ENCODE assay signal across 31 cellular contexts in genomic region chr4:789571-790465, GRCh38. TPM values are rescaled to one million over a fixed set of nuclear protein-coding genes. Genes with fewer than 3 reads are reported as not detected.
DNase-seq lines count a peak whose midpoint lies in the region; ATAC-seq and TF ChIP-seq lines count a peak whose summit lies in the region.
"Had no signal": no experiment of that assay in that cellular context is flagged by ENCODE, and none has a peak within 500 bp of the region (broad histone marks: within the 10 kb centered on the region; RNA-seq: fewer than 3 reads in every experiment).

No MANE protein-coding gene starts in this region.

- no peaks in the 10 kb centered on the region for H3K9me3 ChIP-seq in endodermal cell (ENCODE audit: control insufficient read depth, low read length)
- H3K9me3 ChIP-seq: left ventricle myocardium inferior, SJSA1 had no signal

- no peaks in the 10 kb centered on the region for H3K9me3 Mint-ChIP-seq in endodermal cell
- H3K9me3 Mint-ChIP-seq in memory B cell, result no peaks in the 10 kb centered on the region
- H3K9me3 Mint-ChIP-seq: activated naive CD8-positive, alpha-beta T cell treated with anti-CD3 and anti-CD28 coated beads, Interleukin-2, amount 10 ng/mL, durations not matched to agents 7 days and 5 days; activated T-cell treated with anti-CD3 and anti-CD28 coated beads, Interleukin-2, amount 50 U/mL, for 4 hours; natural killer cell; T-helper 1 cell treated with Interleukin-12 subunit alpha and Interleukin-12 subunit beta and Interleukin-4 antibody, amounts not matched to agents 30 μg/mL and 1 μg/mL, for 36 hours had no signal

- no peaks in the 10 kb centered on the region for H3K36me3 Mint-ChIP-seq in endodermal cell (ENCODE audit: low read depth)
- H3K36me3 Mint-ChIP-seq in memory B cell, result no peaks in the 10 kb centered on the region
- H3K36me3 Mint-ChIP-seq: activated naive CD8-positive, alpha-beta T cell treated with anti-CD3 and anti-CD28 coated beads, Interleukin-2, amount 10 ng/mL, durations not matched to agents 7 days and 5 days; CD4-positive, alpha-beta memory T cell; natural killer cell had no signal

- ATAC-seq in left ventricle myocardium superior (no peak), Right ventricle myocardium superior (ENCODE audit: poor library complexity) (no peak), memory B cell (ENCODE audit: low read depth) (no peak), GM21576 (IDR thresholded peaks at IDR 0.05; ENCODE audit: unreplicated experiment) (no peak)
- ATAC-seq: activated T-cell treated with anti-CD3 and anti-CD28 coated beads, Interleukin-2, amount 50 U/mL, for 4 hours; natural killer cell had no signal

- peak; percentile 18 for DNase-seq in left ventricle myocardium superior
- DNase-seq in Right ventricle myocardium superior, result no peak
- DNase-seq in endodermal cell, result peak; percentile 42
- peak; percentile 11 to 21 for DNase-seq in memory B cell (ENCODE audit: low spot score in 2 of 2)
- DNase-seq in NCI-H2107 (lab: John Stamatoyannopoulos, UW), result no peak
- no peak for DNase-seq in superior temporal gyrus (ENCODE audit: extremely low spot score)
- DNase-seq in stimulated activated naive CD4-positive, alpha-beta T cell treated with Interleukin-2 at 50 U/mL for 16 hours (lab: John Stamatoyannopoulos, UW), result no peak
- DNase-seq: activated CD4-positive, alpha-beta T cell treated with anti-CD3 and anti-CD28 coated beads, Interleukin-2, amount 50 U/mL, for 1 hour; activated CD4-positive, CD25-positive, alpha-beta regulatory T cell; activated gamma-delta T cell; activated naive CD8-positive, alpha-beta T cell treated with anti-CD3 and anti-CD28 coated beads, Interleukin-2, amount 10 ng/mL, durations not matched to agents 7 days and 5 days; activated T-cell treated with anti-CD3 and anti-CD28 coated beads, Interleukin-2, amount 50 U/mL, for 4 hours; AML-193; CD4-positive, alpha-beta memory T cell; cortex of kidney; effector memory CD4-positive, alpha-beta T cell; H7; hypothalamus; immature natural killer cell; Kasumi-1; left ventricle myocardium inferior; natural killer cell; NCI-H146; NCI-H446; occipital lobe; stimulated activated naive CD4-positive, alpha-beta T cell had no signal

- no peak overlapping the region for H3K9ac ChIP-seq in endodermal cell (ENCODE audit: extremely low read depth, low read length, poor library complexity, severe bottlenecking)

- intact Hi-C loops in left ventricle myocardium superior (cut with micrococcal nuclease) (no loop called here), Right ventricle myocardium superior (cut with DNase I) (no loop called here)

- H3K27ac Mint-ChIP-seq in endodermal cell, result no peak overlapping the region
- H3K27ac Mint-ChIP-seq in memory B cell, result no peak overlapping the region
- H3K27ac Mint-ChIP-seq: activated naive CD8-positive, alpha-beta T cell treated with anti-CD3 and anti-CD28 coated beads, Interleukin-2, amount 10 ng/mL, durations not matched to agents 7 days and 5 days; natural killer cell; T-helper 1 cell treated with Interleukin-12 subunit alpha and Interleukin-12 subunit beta and Interleukin-4 antibody, amounts not matched to agents 30 μg/mL and 1 μg/mL, for 36 hours had no signal

- H3K27me3 Mint-ChIP-seq in endodermal cell (ENCODE audit: insufficient read depth), result peaks cover 58% of the 10 kb centered on the region
- H3K27me3 Mint-ChIP-seq in memory B cell, result peaks cover 30% of the 10 kb centered on the region

- 89 to 91% methylated on average over 12 to 27 of the region's 27 CpGs for WGBS in endodermal cell (ENCODE audit: insufficient coverage in 1 of 2, insufficient read length in 1 of 2), 2 experiments

- H3K27me3 ChIP-seq in endodermal cell (ENCODE audit: control insufficient read depth, insufficient read depth, low read length, poor library complexity, severe bottlenecking), result peaks cover 56% of the 10 kb centered on the region

- H3K4me1 Mint-ChIP-seq in endodermal cell (peaks cover 14% of the 10 kb centered on the region), memory B cell (peaks cover 28% of the 10 kb centered on the region)

- H3K36me3 ChIP-seq in endodermal cell (ENCODE audit: control insufficient read depth, insufficient read depth, low read length), result no peaks in the 10 kb centered on the region
- H3K36me3 ChIP-seq: left ventricle myocardium inferior, SJSA1 had no signal

- H3K27ac ChIP-seq in endodermal cell (ENCODE audit: low read depth, low read length), result no peak overlapping the region
- H3K27ac ChIP-seq: left ventricle myocardium inferior, SJSA1 had no signal

- no peaks in the 10 kb centered on the region for H3K4me1 ChIP-seq in endodermal cell (ENCODE audit: control insufficient read depth, insufficient read depth, low read length)
- H3K4me1 ChIP-seq: SJSA1 had no signal

- H3K4me3 Mint-ChIP-seq in endodermal cell, result no peak overlapping the region
- no peak overlapping the region for H3K4me3 Mint-ChIP-seq in memory B cell
- H3K4me3 Mint-ChIP-seq: immature natural killer cell, natural killer cell had no signal

- no peak overlapping the region for H3K4me3 ChIP-seq in endodermal cell (ENCODE audit: low read length)
- H3K4me3 ChIP-seq: left ventricle myocardium inferior, SJSA1 had no signal

- no peak for TF ChIP-seq CTCF in endodermal cell (conservative IDR thresholded peaks at IDR 0.05)

RNA-seq across cellular contexts. Expression of gene CPLX1, which starts 36.1 kb away (rescaled TPM):
- total RNA-seq in left ventricle myocardium superior (4.4 TPM), Right ventricle myocardium superior (4.3 TPM), endodermal cell (1 to 10 TPM; 1.0 to 1.9 TPM)
- polyA plus RNA-seq in endodermal cell (2013, experiment 1 of 2), result 0.36 TPM
- 1.0 TPM for polyA plus RNA-seq in endodermal cell (2013, experiment 2 of 2)
- total RNA-seq: Daoy, natural killer cell, SJSA1, skeletal muscle tissue had no signal
- polyA plus RNA-seq: immature natural killer cell had no signal

Comparison
In these comparisons a context has a peak if more than half of its experiments do, and no peak if none do; other contexts are left out.
1. DNase-seq: peak in left ventricle myocardium superior (single experiment), endodermal cell (single experiment) and memory B cell (2 of 2); none in Right ventricle myocardium superior (single experiment), NCI-H2107 (single experiment), superior temporal gyrus (single experiment) and stimulated activated naive CD4-positive, alpha-beta T cell treated with Interleukin-2 at 50 U/mL for 16 hours (single experiment).